Comparison of ENCODE assay signal across 9 cellular contexts in the genomic region with DNA sequence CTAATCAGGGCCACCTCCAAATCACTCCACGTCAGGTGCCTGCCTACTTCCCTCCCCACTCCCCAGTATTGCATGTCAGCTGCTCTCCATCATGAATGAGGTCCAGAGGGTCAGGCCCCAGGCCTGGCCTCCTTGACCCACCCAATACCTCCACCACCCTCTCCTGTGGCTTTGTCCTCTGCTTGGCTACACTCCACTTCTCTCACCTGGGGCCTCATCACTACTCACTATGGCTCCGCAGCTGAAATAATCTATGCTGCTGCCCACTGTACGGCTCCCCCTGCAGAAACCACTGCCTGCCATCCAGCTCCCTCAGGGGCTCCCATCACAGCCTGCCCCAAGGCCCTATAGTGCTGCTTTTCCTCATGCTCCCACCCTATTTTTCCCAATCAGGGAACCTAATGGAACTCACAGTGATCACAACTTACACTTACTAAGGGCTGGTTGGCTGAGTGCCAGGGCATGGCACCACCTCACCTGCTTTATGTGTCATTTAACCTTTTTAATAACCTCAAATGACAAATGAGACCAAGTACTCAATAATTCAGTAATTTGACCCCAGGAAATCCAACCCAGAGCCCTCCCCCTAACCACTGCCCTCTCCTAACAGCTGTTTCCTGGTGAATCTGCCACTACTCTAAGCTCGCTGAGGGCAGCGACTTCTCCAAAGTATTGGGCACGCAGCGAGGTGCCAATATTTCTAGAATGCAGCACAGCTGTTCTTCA. TPM values are rescaled to one million over a fixed set of nuclear protein-coding genes. Genes with fewer than 3 reads are reported as not detected.
DNase-seq lines count a peak whose midpoint lies in the region; ATAC-seq and TF ChIP-seq lines count a peak whose summit lies in the region.
"Had no signal": no experiment of that assay in that cellular context is flagged by ENCODE, and none has a peak within 500 bp of the region (broad histone marks: within the 10 kb centered on the region; RNA-seq: fewer than 3 reads in every experiment).

No MANE protein-coding gene starts in this region.

- CTCF ChIA-PET in activated CD4-positive, alpha-beta T cell treated with anti-CD3 and anti-CD28 coated beads for 36 hours (lab: Charles Lee): interaction anchor here (0.6 to 5.3 kb wide), 12 partner anchors 11 to 192 kb away, joined by 3 to 29 read pairs (median 4); partner anchors contain the start of gene XIRP1

- no peaks in the 10 kb centered on the region for H3K9me3 Mint-ChIP-seq in activated CD4-positive, alpha-beta T cell treated with anti-CD3 and anti-CD28 coated beads for 36 hours (ENCODE audit: low read depth)
- no peaks in the 10 kb centered on the region for H3K9me3 Mint-ChIP-seq in stimulated activated memory B cell treated with anti-CD40 and anti-IgM and Interleukin-4, amounts not matched to agents 10 μg/mL and 1 μg/mL and 100 μg/mL, for 72 hours

- H3K4me1 ChIP-seq in uterus: peaks cover 0 to 5% of the 10 kb centered on the region in 2 donors

- H3K4me1 Mint-ChIP-seq in activated CD4-positive, alpha-beta T cell treated with anti-CD3 and anti-CD28 coated beads for 36 hours: peaks cover 36% of the 10 kb centered on the region
- peaks cover 71% of the 10 kb centered on the region for H3K4me1 Mint-ChIP-seq in stimulated activated memory B cell treated with anti-CD40 and anti-IgM and Interleukin-4, amounts not matched to agents 10 μg/mL and 1 μg/mL and 100 μg/mL, for 72 hours

- POLR2A ChIA-PET in activated CD4-positive, alpha-beta T cell treated with anti-CD3 and anti-CD28 coated beads for 36 hours (lab: Charles Lee): interaction anchor here (0.6 kb wide), 1 partner anchor 9 kb away, joined by 3 read pairs; no protein-coding TSS in a partner anchor

- no peak overlapping the region for H3K4me3 Mint-ChIP-seq in activated CD4-positive, alpha-beta T cell treated with anti-CD3 and anti-CD28 coated beads for 36 hours
- no peak overlapping the region for H3K4me3 Mint-ChIP-seq in stimulated activated memory B cell treated with anti-CD40 and anti-IgM and Interleukin-4, amounts not matched to agents 10 μg/mL and 1 μg/mL and 100 μg/mL, for 72 hours

- H3K27ac ChIP-seq in dorsolateral prefrontal cortex (peak overlapping the region in 36 of 59 donors; percentile 4 to 78 (median 54)), uterus (peak overlapping the region in 1 of 2 donors; percentile 11)

- peak overlapping the region in 23 of 59 donors; percentile 20 to 98 (median 94) for H3K4me3 ChIP-seq in dorsolateral prefrontal cortex
- no peak overlapping the region for H3K4me3 ChIP-seq in uterus

- no peak for TF ChIP-seq CTCF in dorsolateral prefrontal cortex (IDR thresholded peaks at IDR 0.05 in 54 of 56, conservative IDR thresholded peaks at IDR 0.05 in 2 of 56; ENCODE audit: low read depth in 1 of 56, partially characterized antibody in 56 of 56)
- no peak for TF ChIP-seq CTCF in uterus (IDR thresholded peaks at IDR 0.05)

- no peaks in the 10 kb centered on the region for H3K9me3 ChIP-seq in uterus

- ATAC-seq in activated CD4-positive, alpha-beta T cell treated with anti-CD3 and anti-CD28 coated beads for 36 hours: no peak
- no peak for ATAC-seq in stimulated activated memory B cell treated with anti-CD40 and anti-IgM and Interleukin-4, amounts not matched to agents 10 μg/mL and 1 μg/mL and 100 μg/mL, for 72 hours

- H3K27me3 ChIP-seq in dorsolateral prefrontal cortex: no peaks in the 10 kb centered on the region
- no peaks in the 10 kb centered on the region for H3K27me3 ChIP-seq in uterus

- peaks cover 1% of the 10 kb centered on the region for H3K36me3 Mint-ChIP-seq in activated CD4-positive, alpha-beta T cell treated with anti-CD3 and anti-CD28 coated beads for 36 hours (ENCODE audit: low read depth)
- no peaks in the 10 kb centered on the region for H3K36me3 Mint-ChIP-seq in stimulated activated memory B cell treated with anti-CD40 and anti-IgM and Interleukin-4, amounts not matched to agents 10 μg/mL and 1 μg/mL and 100 μg/mL, for 72 hours

- H3K27me3 Mint-ChIP-seq in activated CD4-positive, alpha-beta T cell treated with anti-CD3 and anti-CD28 coated beads for 36 hours: no peaks in the 10 kb centered on the region
- H3K27me3 Mint-ChIP-seq in stimulated activated memory B cell treated with anti-CD40 and anti-IgM and Interleukin-4, amounts not matched to agents 10 μg/mL and 1 μg/mL and 100 μg/mL, for 72 hours: no peaks in the 10 kb centered on the region

- H3K36me3 ChIP-seq in uterus: no peaks in the 10 kb centered on the region

- no peak overlapping the region for H3K27ac Mint-ChIP-seq in activated CD4-positive, alpha-beta T cell treated with anti-CD3 and anti-CD28 coated beads for 36 hours
- H3K27ac Mint-ChIP-seq in stimulated activated memory B cell treated with anti-CD40 and anti-IgM and Interleukin-4, amounts not matched to agents 10 μg/mL and 1 μg/mL and 100 μg/mL, for 72 hours: peak overlapping the region; percentile 85

- TF ChIP-seq POLR2A in uterus (IDR thresholded peaks at IDR 0.05): no peak

- intact Hi-C loops in activated CD4-positive, alpha-beta T cell treated with anti-CD3 and anti-CD28 coated beads for 36 hours (cut with DNase I, micrococcal nuclease): loop anchor here in 1 of 2 experiments (10.0 kb wide), 1 partner anchor 280 kb away; the partner anchor contains the start of gene SLC25A38
- intact Hi-C loops in dorsolateral prefrontal cortex (cut with DNase I): loop anchor here (5.0 to 10.0 kb wide), 3 partner anchors 77 to 280 kb away; partner anchors contain the start of gene SLC25A38 (in 1 of the 2)
- intact Hi-C loops in uterus (cut with DNase I; ENCODE audit: low total_unique reads): no loop called here

- DNase-seq in activated CD4-positive, alpha-beta T cell treated with anti-CD3 and anti-CD28 coated beads for 36 hours: peak; percentile 43
- DNase-seq in activated CD4-positive, alpha-beta T cell treated with anti-CD3 and anti-CD28 coated beads, Interleukin-2, amount 50 U/mL, for 48 hours: no peak
- peak; percentile 70 for DNase-seq in NCI-H2029 (lab: John Stamatoyannopoulos, UW)
- DNase-seq in dorsolateral prefrontal cortex: no peak
- no peak for DNase-seq in HuH-7 (ENCODE audit: low spot score)
- DNase-seq in effector CD4-positive, alpha-beta T cell: no peak
- DNase-seq in uterus: no peak
- DNase-seq: activated effector memory CD4-positive, alpha-beta T cell treated with Interleukin-2 at 50 U/mL for 16 hours had no signal

RNA-seq across cellular contexts. Expression of gene GORASP1, which starts 2.3 kb away (rescaled TPM):
- 10 to 100 TPM; 23.0 to 23.8 TPM for total RNA-seq in activated CD4-positive, alpha-beta T cell treated with anti-CD3 and anti-CD28 coated beads for 36 hours
- total RNA-seq in dorsolateral prefrontal cortex: 10 to 100 TPM; 52.3 to 94.4 (median 70.3) TPM
- total RNA-seq in uterus: 10 to 100 TPM; 32.3 to 73.4 (median 47.5) TPM

RNA-seq across cellular contexts. Expression of gene TTC21A, which starts 2.4 kb away (rescaled TPM):
- total RNA-seq in activated CD4-positive, alpha-beta T cell treated with anti-CD3 and anti-CD28 coated beads for 36 hours: 1 to 10 TPM; 1.8 to 2.3 TPM
- total RNA-seq in dorsolateral prefrontal cortex (10 to 100 TPM; 12.8 to 44.7 (median 24.4) TPM), uterus (10 to 100 TPM in 1 of 4 donors, 1 to 10 TPM in 3; 2.8 to 16.3 (median 6.1) TPM)

RNA-seq across cellular contexts. Expression of gene CSRNP1, which starts 48.3 kb away (rescaled TPM):
- total RNA-seq in activated CD4-positive, alpha-beta T cell treated with anti-CD3 and anti-CD28 coated beads for 36 hours: 10 to 100 TPM; 68.3 to 78.5 TPM
- total RNA-seq in dorsolateral prefrontal cortex (10 to 100 TPM; 10.1 to 52.4 (median 18.1) TPM), uterus (10 to 100 TPM; 23.6 to 79.7 (median 55.0) TPM)

RNA-seq across cellular contexts. Expression of gene WDR48, which starts 53.3 kb away (rescaled TPM):
- total RNA-seq in activated CD4-positive, alpha-beta T cell treated with anti-CD3 and anti-CD28 coated beads for 36 hours: 10 to 100 TPM; 33.3 to 36.5 TPM
- total RNA-seq in dorsolateral prefrontal cortex (10 to 100 TPM; 45.0 to 93.1 (median 69.8) TPM), uterus (10 to 100 TPM; 28.4 to 84.4 (median 37.0) TPM)

RNA-seq across cellular contexts. Expression of gene SCN11A, which starts 53.4 kb away (rescaled TPM):
- under 1 TPM; 0.07 to 0.09 TPM for total RNA-seq in activated CD4-positive, alpha-beta T cell treated with anti-CD3 and anti-CD28 coated beads for 36 hours
- 1 to 10 TPM in 13 of 120 experiments, under 1 TPM in 107; 0.19 to 1.4 (median 0.68) TPM for total RNA-seq in dorsolateral prefrontal cortex
- total RNA-seq in uterus: 1 to 10 TPM in 1 of 4 donors, under 1 TPM in 1, not detected in 2; 0.12 to 1.8 TPM

Comparison
In these comparisons a context has a peak if more than half of its experiments do, and no peak if none do; other contexts are left out.
1. DNase-seq: peak in activated CD4-positive, alpha-beta T cell treated with anti-CD3 and anti-CD28 coated beads for 36 hours (single experiment) and NCI-H2029 (single experiment); none in activated CD4-positive, alpha-beta T cell treated with anti-CD3 and anti-CD28 coated beads, Interleukin-2, amount 50 U/mL, for 48 hours (0 of 2), dorsolateral prefrontal cortex (0 of 10), HuH-7 (single experiment), effector CD4-positive, alpha-beta T cell (single experiment) and uterus (0 of 2).